ENCODE assay signal across 8 cellular contexts in the genomic region with DNA sequence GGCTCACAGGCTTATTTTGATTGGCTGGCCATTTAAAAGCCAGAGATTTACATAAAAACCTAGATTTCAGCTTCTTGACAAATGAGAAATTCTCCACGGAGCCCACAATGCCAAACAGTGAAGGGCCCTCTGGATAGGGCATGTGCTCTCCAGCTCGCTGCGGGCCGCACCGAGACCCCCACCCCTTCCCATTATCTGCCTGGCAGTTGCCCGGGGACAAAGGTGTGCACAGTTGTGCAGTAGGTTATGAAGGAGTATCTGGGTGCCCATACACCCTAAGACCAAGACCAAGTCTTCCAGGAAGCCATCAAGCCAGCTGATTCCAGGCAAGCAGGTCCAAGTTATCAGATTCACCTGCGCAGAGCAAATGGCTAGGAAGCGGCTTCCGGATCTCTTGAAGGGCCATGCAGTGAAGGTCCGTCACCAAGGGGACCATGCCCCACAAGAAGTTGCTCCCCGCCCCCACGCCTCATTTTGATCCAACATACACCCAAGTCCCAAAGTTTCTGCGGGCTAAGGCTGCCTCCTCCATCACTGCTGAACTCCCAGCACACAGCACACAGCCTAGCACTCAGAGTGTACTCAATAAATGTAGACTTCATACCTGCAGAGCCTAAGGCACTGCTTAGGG. TPM values are rescaled to one million over a fixed set of nuclear protein-coding genes. Genes with fewer than 3 reads are reported as not detected.
A peak's percentile ranks its signal among the peaks of the same experiment; 100 is the strongest.
DNase-seq lines count a peak whose midpoint lies in the region; ATAC-seq, FAIRE-seq and TF ChIP-seq lines count a peak whose summit lies in the region.

No MANE protein-coding gene starts in this region.

- no peaks in the 10 kb centered on the region for H3K9me2 ChIP-seq in SU-DHL-6 (replicated peaks; ENCODE audit: insufficient read depth, low read length)

- no peak overlapping the region for H2AFZ ChIP-seq in SU-DHL-6 (ENCODE audit: low read depth, low read length, severe bottlenecking)

- H3K4me3 ChIP-seq in SU-DHL-6 (ENCODE audit: insufficient read depth, low read length, poor library complexity, severe bottlenecking) = peak overlapping the region; percentile 99
- peak overlapping the region; percentile 95 for H3K4me3 ChIP-seq in fibroblast of the aortic adventitia (ENCODE audit: low read depth, low read length)
- H3K4me3 ChIP-seq in prostate gland = peak overlapping the region; percentile 60 to 65

- no peak for FAIRE-seq in HTR-8/SVneo (lab: Jason Lieb, UNC)

- no peak overlapping the region for H3K27ac ChIP-seq in SU-DHL-6 (ENCODE audit: low read depth, low read length)
- H3K27ac ChIP-seq in prostate gland = no peak overlapping the region

- H3K9ac ChIP-seq in ES-I3 (ENCODE audit: low read depth, low read length) = peak overlapping the region; percentile 88
- H3K9ac ChIP-seq in SU-DHL-6 (ENCODE audit: low read length) = peak overlapping the region; percentile 100

- H4K20me1 ChIP-seq in SU-DHL-6 (ENCODE audit: low read depth, low read length) = no peaks in the 10 kb centered on the region; the same call in 1 of the 2 replicates

- 0 out of 2 replicates have a peak, but pooled peaks cover 5% of the 10 kb centered on the region for H3F3A ChIP-seq in SU-DHL-6 (ENCODE audit: insufficient read depth)

- H3K36me3 ChIP-seq in ES-I3 (ENCODE audit: insufficient read depth, low read length) (peaks cover 1% of the 10 kb centered on the region; the same call in 1 of the 2 replicates), SU-DHL-6 (ENCODE audit: low read length) (no peaks in the 10 kb centered on the region), prostate gland (peaks cover 0 to 1% of the 10 kb centered on the region in 2 donors)

- H3K79me2 ChIP-seq in SU-DHL-6 (ENCODE audit: insufficient read depth, low read length) = peaks cover 44% of the 10 kb centered on the region

- H3K9me3 ChIP-seq in ES-I3 (ENCODE audit: control insufficient read depth, insufficient read depth, low read length) (no peaks in the 10 kb centered on the region), SU-DHL-6 (ENCODE audit: insufficient read depth, low read length) (no peaks in the 10 kb centered on the region), prostate gland (no peaks in the 10 kb centered on the region)

- TF ChIP-seq CTCF in SU-DHL-6 (IDR thresholded peaks at IDR 0.05; ENCODE audit: insufficient read depth, low read length, poor library complexity, severe bottlenecking) = no peak
- no peak for TF ChIP-seq CTCF in fibroblast of the aortic adventitia (IDR thresholded peaks at IDR 0.05; ENCODE audit: insufficient read depth, low read length)
- TF ChIP-seq CTCF in prostate gland (IDR thresholded peaks at IDR 0.05) = no peak

- no peaks in the 10 kb centered on the region for H3K27me3 ChIP-seq in SU-DHL-6 (ENCODE audit: low read length)
- no peaks in the 10 kb centered on the region for H3K27me3 ChIP-seq in prostate gland (replicated peaks; ENCODE audit: insufficient read depth)

- 84% methylated on average over 13 of the region's 13 CpGs for WGBS in prostate gland

- no peak for TF ChIP-seq POLR2A in prostate gland (IDR thresholded peaks at IDR 0.05)

- intact Hi-C loops in prostate gland (cut with DNase I) = no loop called here

- H3K4me2 ChIP-seq in SU-DHL-6 (ENCODE audit: low read depth, low read length, poor library complexity, severe bottlenecking) = peak overlapping the region; percentile 66

- ATAC-seq in HG03457 (IDR thresholded peaks at IDR 0.05; ENCODE audit: unreplicated experiment) (no peak), GM19463 (IDR thresholded peaks at IDR 0.05; ENCODE audit: unreplicated experiment) (no peak)

- H3K4me1 ChIP-seq in ES-I3 (ENCODE audit: insufficient read depth, low read length) = no peaks in the 10 kb centered on the region
- no peaks in the 10 kb centered on the region for H3K4me1 ChIP-seq in prostate gland (replicated peaks)

- no peak for DNase-seq in fibroblast of the aortic adventitia (ENCODE audit: low read depth)
- no peak for DNase-seq in prostate gland (ENCODE audit: low spot score)
- no peak for DNase-seq in HTR-8/SVneo (ENCODE audit: insufficient read length, low spot score)
- no peak for DNase-seq in NCI-H1694 treated with DMSO at 0.1 percent for 48 hours (lab: John Stamatoyannopoulos, UW)

RNA-seq across cellular contexts. Expression of gene MRPS25, which starts 1.3 kb away (rescaled TPM):
- total RNA-seq in fibroblast of the aortic adventitia (ENCODE audit: low replicate concordance) (12.7 and 17.0 TPM in 2 replicates), prostate gland (10 to 100 TPM; 16.6 to 49.1 TPM)

RNA-seq across cellular contexts. Expression of gene RBSN, which starts 35.2 kb away (rescaled TPM):
- total RNA-seq in fibroblast of the aortic adventitia (ENCODE audit: low replicate concordance) = 22.7 and 29.6 TPM in 2 replicates
- total RNA-seq in prostate gland = 10 to 100 TPM; 17.9 to 39.4 TPM
